Comparison of ENCODE assay signal across 17 cellular contexts in genomic region chr1:205502992-205503391, GRCh38. TPM values are rescaled to one million over a fixed set of nuclear protein-coding genes. Genes with fewer than 3 reads are reported as not detected.
"Had no signal": no experiment of that assay in that cellular context is flagged by ENCODE, and none has a peak within 500 bp of the region (broad histone marks: within the 10 kb centered on the region; RNA-seq: fewer than 3 reads in every experiment).

No MANE protein-coding gene starts in this region.

- H3K4me3 ChIP-seq: gastroesophageal sphincter, lower lobe of right lung, pancreas had no signal

- H3K27ac ChIP-seq: epithelial cell of prostate, gastroesophageal sphincter had no signal

- H3K9me3 ChIP-seq: gastroesophageal sphincter, lower lobe of right lung, pancreas had no signal

- H3K27me3 Mint-ChIP-seq: activated CD4-positive, alpha-beta T cell treated with anti-CD3 and anti-CD28 coated beads for 36 hours had no signal

- H3K9me3 Mint-ChIP-seq: activated CD4-positive, alpha-beta memory T cell treated with anti-CD3 and anti-CD28 coated beads, Interleukin-2, amount 10 ng/mL, durations not matched to agents 7 days and 5 days; activated T-helper 1 cell treated with anti-CD3 and anti-CD28 coated beads, Interleukin-12 subunit alpha, Interleukin-12 subunit beta, Interleukin-2, Interleukin-4 antibody, amounts not matched to agents 30 ng/mL and 10 ng/mL and 1 ng/mL, durations not matched to agents 14 hours and 24 hours and 36 hours had no signal

- H3K27me3 ChIP-seq: gastroesophageal sphincter, pancreas had no signal

- H3K4me3 Mint-ChIP-seq: activated CD4-positive, alpha-beta memory T cell treated with anti-CD3 and anti-CD28 coated beads, Interleukin-2, amount 10 ng/mL, durations not matched to agents 7 days and 5 days; activated CD4-positive, alpha-beta T cell treated with anti-CD3 and anti-CD28 coated beads for 36 hours; activated T-helper 1 cell treated with anti-CD3 and anti-CD28 coated beads, Interleukin-12 subunit alpha, Interleukin-12 subunit beta, Interleukin-2, Interleukin-4 antibody, amounts not matched to agents 30 ng/mL and 10 ng/mL and 1 ng/mL, durations not matched to agents 14 hours and 24 hours and 36 hours had no signal

- ATAC-seq: activated CD4-positive, alpha-beta T cell treated with anti-CD3 and anti-CD28 coated beads for 36 hours; gastroesophageal sphincter; lower lobe of right lung; pancreas had no signal

- H3K36me3 ChIP-seq: gastroesophageal sphincter, lower lobe of right lung, pancreas had no signal

- DNase-seq: activated CD4-positive, alpha-beta memory T cell treated with anti-CD3 and anti-CD28 coated beads, Interleukin-2, amount 10 ng/mL, durations not matched to agents 7 days and 5 days; activated CD4-positive, alpha-beta T cell treated with anti-CD3 and anti-CD28 coated beads for 36 hours; activated CD8-positive, alpha-beta memory T cell treated with anti-CD3 and anti-CD28 coated beads, Interleukin-2, amount 50 U/mL, for 4 hours; activated naive CD4-positive, alpha-beta T cell; central memory CD4-positive, alpha-beta T cell; cortex of kidney; effector memory CD4-positive, alpha-beta T cell; hippocampal formation; lower lobe of right lung; midbrain; T1000; trophoblast cell had no signal

- H3K27ac Mint-ChIP-seq: activated CD4-positive, alpha-beta memory T cell treated with anti-CD3 and anti-CD28 coated beads, Interleukin-2, amount 10 ng/mL, durations not matched to agents 7 days and 5 days; activated CD4-positive, alpha-beta T cell treated with anti-CD3 and anti-CD28 coated beads for 36 hours; activated T-helper 1 cell treated with anti-CD3 and anti-CD28 coated beads, Interleukin-12 subunit alpha, Interleukin-12 subunit beta, Interleukin-2, Interleukin-4 antibody, amounts not matched to agents 30 ng/mL and 10 ng/mL and 1 ng/mL, durations not matched to agents 14 hours and 24 hours and 36 hours had no signal

RNA-seq across cellular contexts. Expression of gene BLACAT1, which starts 47.1 kb away (rescaled TPM):
- total RNA-seq: gastroesophageal sphincter, skeletal muscle tissue had no signal
